7 cellular contexts compared by ENCODE assay signal in the genomic region with DNA sequence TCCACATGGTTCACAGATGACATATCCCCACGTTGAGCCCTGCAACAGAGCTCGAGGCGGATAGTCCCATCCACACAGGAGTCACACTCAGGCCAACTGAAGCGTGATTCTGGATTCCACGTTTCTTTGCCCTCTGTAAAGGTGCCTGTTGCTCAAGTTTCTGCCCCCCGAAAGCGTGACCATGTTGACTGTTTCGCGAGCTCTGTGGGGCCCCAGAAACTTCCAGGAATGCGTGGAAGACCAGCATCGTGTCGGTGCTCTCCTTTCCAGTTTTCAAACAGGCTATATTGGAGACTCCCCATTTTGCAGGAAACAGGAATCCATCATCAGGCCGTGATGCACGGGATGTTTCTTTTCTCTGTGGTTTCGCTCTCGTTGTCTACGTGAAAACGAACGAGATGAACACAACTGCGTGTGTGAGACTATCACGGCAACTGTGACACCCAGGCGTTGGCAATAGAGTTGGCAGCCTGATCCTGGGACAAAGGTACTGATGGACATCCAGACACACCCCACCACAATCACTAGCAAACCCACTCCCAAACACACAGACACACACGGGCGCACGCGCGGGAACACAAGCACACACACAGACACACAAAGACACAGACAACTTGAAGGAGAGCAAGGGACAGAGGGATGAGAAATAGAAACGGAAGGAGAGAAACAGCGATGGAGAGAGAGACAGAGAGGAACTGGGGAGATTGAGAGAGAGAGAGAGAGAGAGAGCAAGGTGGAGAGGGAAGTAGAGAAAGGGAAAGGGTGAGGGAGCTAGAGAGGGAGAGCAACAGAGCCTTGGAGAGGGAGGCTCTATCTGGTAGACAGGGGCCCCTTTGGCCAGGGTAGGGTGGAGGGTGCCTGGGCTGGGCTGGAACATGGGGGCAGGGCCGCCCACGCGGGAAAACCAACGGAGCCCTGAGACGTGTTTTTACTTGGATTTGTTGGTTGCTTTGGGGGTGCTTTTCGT.
DNase-seq lines count a peak whose midpoint lies in the region; ATAC-seq and TF ChIP-seq lines count a peak whose summit lies in the region.
"Not testable (repeated sequence)": the region's sequence is repeated elsewhere in the genome, so short reads cannot be mapped to it uniquely, and the experiment has no call there.

No MANE protein-coding gene starts in this region.

- peak; percentile 41 for TF ChIP-seq POLR2A in GM18526 (IDR thresholded peaks at IDR 0.05; ENCODE audit: extremely low read depth, insufficient read length)

- intact Hi-C loops in activated T-helper 1 cell treated with anti-CD3 and anti-CD28 coated beads, Interleukin-12 subunit alpha, Interleukin-12 subunit beta, Interleukin-2, Interleukin-4 antibody, amounts not matched to agents 30 ng/mL and 10 ng/mL and 1 ng/mL, durations not matched to agents 14 hours and 24 hours and 36 hours (cut with micrococcal nuclease); left cardiac atrium (cut with DNase I): not testable (repeated sequence)

- not testable (repeated sequence) for H3K9me3 Mint-ChIP-seq in activated T-helper 1 cell treated with anti-CD3 and anti-CD28 coated beads, Interleukin-12 subunit alpha, Interleukin-12 subunit beta, Interleukin-2, Interleukin-4 antibody, amounts not matched to agents 30 ng/mL and 10 ng/mL and 1 ng/mL, durations not matched to agents 14 hours and 24 hours and 36 hours; mesothelial cell of epicardium

- peaks cover 31% of the 10 kb centered on the region for H3K4me1 Mint-ChIP-seq in activated T-helper 1 cell treated with anti-CD3 and anti-CD28 coated beads, Interleukin-12 subunit alpha, Interleukin-12 subunit beta, Interleukin-2, Interleukin-4 antibody, amounts not matched to agents 30 ng/mL and 10 ng/mL and 1 ng/mL, durations not matched to agents 14 hours and 24 hours and 36 hours (ENCODE audit: low read depth)
- H3K4me1 Mint-ChIP-seq in mesothelial cell of epicardium: peaks cover 25% of the 10 kb centered on the region

- peak overlapping the region; percentile 61 for H3K27ac ChIP-seq in cingulate gyrus (ENCODE audit: low read depth, low read length)

- TF ChIP-seq CTCF in mesothelial cell of epicardium (IDR thresholded peaks at IDR 0.05; ENCODE audit: unreplicated experiment): not testable (repeated sequence)

- not testable (repeated sequence) for H3K4me1 ChIP-seq in skeletal muscle satellite cell (ENCODE audit: control insufficient read depth, insufficient read depth, low read length)

- H3K27me3 Mint-ChIP-seq in activated T-helper 1 cell treated with anti-CD3 and anti-CD28 coated beads, Interleukin-12 subunit alpha, Interleukin-12 subunit beta, Interleukin-2, Interleukin-4 antibody, amounts not matched to agents 30 ng/mL and 10 ng/mL and 1 ng/mL, durations not matched to agents 14 hours and 24 hours and 36 hours (ENCODE audit: insufficient read depth): peaks cover 32% of the 10 kb centered on the region
- peaks cover 53% of the 10 kb centered on the region for H3K27me3 Mint-ChIP-seq in mesothelial cell of epicardium (ENCODE audit: low read depth)

- DNase-seq in RPMI8226 (peak; percentile 11), left cardiac atrium (peak; percentile 30), mesothelial cell of epicardium (ENCODE audit: low spot score in 2 of 2, unreplicated experiment in 2 of 2) (peak in 1 of 2 experiments; percentile 53)
- DNase-seq in activated T-helper 1 cell treated with anti-CD3 and anti-CD28 coated beads, Interleukin-12 subunit alpha, Interleukin-12 subunit beta, Interleukin-2, Interleukin-4 antibody, amounts not matched to agents 30 ng/mL and 10 ng/mL and 1 ng/mL, durations not matched to agents 14 hours and 24 hours and 36 hours (ENCODE audit: low spot score): peak; percentile 47

- peak overlapping the region; percentile 16 for H3K4me2 ChIP-seq in skeletal muscle satellite cell (ENCODE audit: low read length)

- not testable (repeated sequence) for H3K36me3 ChIP-seq in skeletal muscle satellite cell (ENCODE audit: insufficient read depth, low read length)

- peaks cover 12% of the 10 kb centered on the region for H3K36me3 Mint-ChIP-seq in activated T-helper 1 cell treated with anti-CD3 and anti-CD28 coated beads, Interleukin-12 subunit alpha, Interleukin-12 subunit beta, Interleukin-2, Interleukin-4 antibody, amounts not matched to agents 30 ng/mL and 10 ng/mL and 1 ng/mL, durations not matched to agents 14 hours and 24 hours and 36 hours (ENCODE audit: low read depth)
- not testable (repeated sequence) for H3K36me3 Mint-ChIP-seq in mesothelial cell of epicardium

- H3K27ac Mint-ChIP-seq in activated T-helper 1 cell treated with anti-CD3 and anti-CD28 coated beads, Interleukin-12 subunit alpha, Interleukin-12 subunit beta, Interleukin-2, Interleukin-4 antibody, amounts not matched to agents 30 ng/mL and 10 ng/mL and 1 ng/mL, durations not matched to agents 14 hours and 24 hours and 36 hours: peak overlapping the region; percentile 68
- not testable (repeated sequence) for H3K27ac Mint-ChIP-seq in mesothelial cell of epicardium

- H3K4me3 Mint-ChIP-seq in activated T-helper 1 cell treated with anti-CD3 and anti-CD28 coated beads, Interleukin-12 subunit alpha, Interleukin-12 subunit beta, Interleukin-2, Interleukin-4 antibody, amounts not matched to agents 30 ng/mL and 10 ng/mL and 1 ng/mL, durations not matched to agents 14 hours and 24 hours and 36 hours: peak overlapping the region; percentile 74
- H3K4me3 Mint-ChIP-seq in mesothelial cell of epicardium: peak overlapping the region; percentile 56

- not testable (repeated sequence) for ATAC-seq in left cardiac atrium

- H3K27me3 ChIP-seq in skeletal muscle satellite cell (ENCODE audit: control insufficient read depth, insufficient read depth, low read length): peaks cover 25% of the 10 kb centered on the region

- H3K9ac ChIP-seq in skeletal muscle satellite cell (ENCODE audit: low read depth, low read length): not testable (repeated sequence)

- not testable (repeated sequence) for H3K9me3 ChIP-seq in skeletal muscle satellite cell (replicated peaks; ENCODE audit: low read length)

- H3K4me3 ChIP-seq in skeletal muscle satellite cell (ENCODE audit: low read length): not testable (repeated sequence)
